Comparison of ENCODE assay signal across 8 cellular contexts in the genomic region with DNA sequence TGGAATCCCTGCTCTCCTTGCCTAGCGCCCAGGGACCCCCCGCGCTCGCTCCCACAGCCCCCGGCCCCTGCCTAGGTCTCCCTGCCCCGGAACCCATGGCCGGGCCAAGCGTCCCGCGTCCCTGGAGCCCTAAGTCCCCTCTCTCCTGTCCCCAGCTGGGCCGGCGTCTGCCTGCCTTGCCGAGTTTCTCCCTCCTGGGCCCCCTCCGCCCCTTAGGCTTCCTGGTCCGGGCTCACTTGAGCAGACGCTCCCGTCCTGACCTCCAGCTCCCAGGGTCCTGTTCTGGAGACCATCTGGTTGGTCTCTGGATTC. TPM values are rescaled to one million over a fixed set of nuclear protein-coding genes. Genes with fewer than 3 reads are reported as not detected.
DNase-seq lines count a peak whose midpoint lies in the region; ATAC-seq and TF ChIP-seq lines count a peak whose summit lies in the region.

No MANE protein-coding gene starts in this region.

- TF ChIP-seq CTCF in Panc1 (IDR thresholded peaks at IDR 0.05): no peak
- no peak for TF ChIP-seq CTCF in esophagus muscularis mucosa (IDR thresholded peaks at IDR 0.05)
- TF ChIP-seq CTCF in progenitor cell of endocrine pancreas (IDR thresholded peaks at IDR 0.05; ENCODE audit: unreplicated experiment): no peak

- H3K27ac Mint-ChIP-seq in progenitor cell of endocrine pancreas: peak overlapping the region; percentile 88

- H3K27ac ChIP-seq in Panc1 (ENCODE audit: low read length) (peak overlapping the region; percentile 79), esophagus muscularis mucosa (replicated peaks in 1 of 4) (peak overlapping the region; percentile 73 to 85 (median 81))

- intact Hi-C loops in Panc1 (cut with micrococcal nuclease; ENCODE audit: unreplicated experiment): no loop called here
- intact Hi-C loops in esophagus muscularis mucosa (cut with DNase I): no loop called here

- DNase-seq in DMS53 (lab: John Stamatoyannopoulos, UW): peak; percentile 38
- no peak for DNase-seq in DMS53 treated with DMSO at 0.1 percent for 48 hours (lab: John Stamatoyannopoulos, UW; ENCODE audit: unreplicated experiment)
- no peak for DNase-seq in Panc1 (ENCODE audit: low read depth, low spot score)
- DNase-seq in esophagus muscularis mucosa (ENCODE audit: extremely low spot score): no peak
- DNase-seq in progenitor cell of endocrine pancreas (ENCODE audit: low spot score, unreplicated experiment): no peak

- H3K9me3 ChIP-seq in Panc1 (ENCODE audit: control insufficient read depth, insufficient read depth, low read depth, low read length) (no peaks in the 10 kb centered on the region), esophagus muscularis mucosa (no peaks in the 10 kb centered on the region)

- POLR2A ChIA-PET in Panc1 (lab: Charles Lee): no interaction called here

- WGBS in esophagus muscularis mucosa: 2% methylated on average over 11 of the region's 17 CpGs

- H3K4me3 Mint-ChIP-seq in progenitor cell of endocrine pancreas (ENCODE audit: low read depth): peak overlapping the region; percentile 83

- CTCF ChIA-PET in Panc1 (lab: Charles Lee): interaction anchor here (0.6 kb wide), 1 partner anchor 51 kb away, joined by 5 read pairs; no protein-coding TSS in a partner anchor

- H3K36me3 Mint-ChIP-seq in progenitor cell of endocrine pancreas (ENCODE audit: insufficient read depth): no peaks in the 10 kb centered on the region

- peak overlapping the region; percentile 78 to 79 for H3K4me3 ChIP-seq in Panc1 (ENCODE audit: low read depth in 2 of 2, low read length in 2 of 2)
- H3K4me3 ChIP-seq in esophagus muscularis mucosa: peak overlapping the region; percentile 84 to 97 (median 95)

- no peak for TF ChIP-seq EP300 in esophagus muscularis mucosa (IDR thresholded peaks at IDR 0.05)

- H3K27me3 ChIP-seq in Panc1 (ENCODE audit: control insufficient read depth, insufficient read depth, low read length) (no peaks in the 10 kb centered on the region), esophagus muscularis mucosa (no peaks in the 10 kb centered on the region)

- H3K36me3 ChIP-seq in Panc1 (ENCODE audit: control insufficient read depth, insufficient read depth, low read length) (no peaks in the 10 kb centered on the region; the same call in 1 of the 2 replicates), esophagus muscularis mucosa (peaks cover 0 to 19% (median 12%) of the 10 kb centered on the region in 4 donors)

- peaks cover 15% of the 10 kb centered on the region for H3K4me1 Mint-ChIP-seq in progenitor cell of endocrine pancreas (ENCODE audit: low read depth)

- no peaks in the 10 kb centered on the region for H3K9me3 Mint-ChIP-seq in progenitor cell of endocrine pancreas (ENCODE audit: low read depth)

- ATAC-seq in Panc1: no peak
- no peak for ATAC-seq in HG03439 (IDR thresholded peaks at IDR 0.05; ENCODE audit: unreplicated experiment)
- no peak for ATAC-seq in GM18873 (IDR thresholded peaks at IDR 0.05; ENCODE audit: low FRiP score, unreplicated experiment)
- ATAC-seq in GM21786 (IDR thresholded peaks at IDR 0.05; ENCODE audit: unreplicated experiment): no peak

- no peaks in the 10 kb centered on the region for H3K4me1 ChIP-seq in Panc1 (ENCODE audit: control insufficient read depth, insufficient read depth, low read length)
- peaks cover 16 to 51% (median 37%) of the 10 kb centered on the region in 4 donors for H3K4me1 ChIP-seq in esophagus muscularis mucosa

- no peak for TF ChIP-seq POLR2A in esophagus muscularis mucosa (IDR thresholded peaks at IDR 0.05; ENCODE audit: low read depth)

- no TSS peak for BruUV-seq in Panc1 (replicated peaks; lab: Mats Ljungman, UMichigan)

- H3K27me3 Mint-ChIP-seq in progenitor cell of endocrine pancreas: no peaks in the 10 kb centered on the region

- in situ Hi-C loops in Panc1 (cut with HindIII; ENCODE audit: low pct_unique_long_range_greater_than_20kb, low sequenced_read_pairs): no loop called here

RNA-seq across cellular contexts. Expression of gene NCLN, which starts 0.6 kb away (rescaled TPM):
- 132 TPM for total RNA-seq in Panc1 (2021; ENCODE audit: unreplicated experiment)
- 171 TPM for polyA plus RNA-seq in Panc1 (2012; ENCODE audit: insufficient read length)
- 10 to 100 TPM; 26.2 to 33.6 (median 29.7) TPM for total RNA-seq in esophagus muscularis mucosa
- 54.6 and 57.7 TPM in 2 replicates for total RNA-seq in progenitor cell of endocrine pancreas

RNA-seq across cellular contexts. Expression of gene S1PR4, which starts 7.8 kb away (rescaled TPM):
- total RNA-seq in Panc1 (2021; ENCODE audit: unreplicated experiment): 0.26 TPM
- not detected for polyA plus RNA-seq in Panc1 (2012; ENCODE audit: insufficient read length)
- total RNA-seq in esophagus muscularis mucosa: 1 to 10 TPM in 3 of 4 donors, under 1 TPM in 1; 0.42 to 5.5 (median 2.4) TPM
- not detected in 2 replicates for total RNA-seq in progenitor cell of endocrine pancreas

RNA-seq across cellular contexts. Expression of gene CELF5, which starts 38.1 kb away (rescaled TPM):
- total RNA-seq in Panc1 (2021; ENCODE audit: unreplicated experiment) (1.2 TPM), esophagus muscularis mucosa (under 1 TPM in 1 of 4 donors, not detected in 3; 0.17 TPM), progenitor cell of endocrine pancreas (1.6 and 1.7 TPM in 2 replicates)
- polyA plus RNA-seq in Panc1 (2012; ENCODE audit: insufficient read length): 2.5 TPM

RNA-seq across cellular contexts. Expression of gene GNA15, which starts 50.5 kb away (rescaled TPM):
- total RNA-seq in Panc1 (2021; ENCODE audit: unreplicated experiment) (6.2 TPM), esophagus muscularis mucosa (10 to 100 TPM in 1 of 4 donors, 1 to 10 TPM in 3; 4.3 to 13.8 (median 5.3) TPM), progenitor cell of endocrine pancreas (not detected in 2 replicates)
- 8.4 TPM for polyA plus RNA-seq in Panc1 (2012; ENCODE audit: insufficient read length)
